13 cellular contexts compared by ENCODE assay signal in genomic region chr18:10140928-10141327, GRCh38.
A peak's percentile ranks its signal among the peaks of the same experiment; 100 is the strongest.
DNase-seq lines count a peak whose midpoint lies in the region; ATAC-seq, FAIRE-seq and TF ChIP-seq lines count a peak whose summit lies in the region.
"Had no signal": no experiment of that assay in that cellular context is flagged by ENCODE, and none has a peak within 500 bp of the region (broad histone marks: within the 10 kb centered on the region; RNA-seq: fewer than 3 reads in every experiment).

No MANE protein-coding gene starts in this region.

- H3K36me3 Mint-ChIP-seq in activated CD4-positive, alpha-beta memory T cell treated with anti-CD3 and anti-CD28 coated beads for 36 hours = no peaks in the 10 kb centered on the region
- H3K36me3 Mint-ChIP-seq: activated naive CD8-positive, alpha-beta T cell treated with anti-CD3 and anti-CD28 coated beads, Interleukin-2, amount 10 ng/mL, durations not matched to agents 7 days and 5 days; natural killer cell treated with Interleukin-12 subunit alpha and Interleukin-12 subunit beta and Interleukin-15 and Interleukin-18, amount 100 ng/mL, for 72 hours had no signal

- H3K4me1 ChIP-seq in HUES48 (ENCODE audit: control insufficient read depth, insufficient read depth, low read length) (peaks cover 23% of the 10 kb centered on the region), body of pancreas (peaks cover 25% of the 10 kb centered on the region), mucosa of descending colon (ENCODE audit: low read depth) (no peaks in the 10 kb centered on the region)

- CTCF ChIA-PET in AG04450 (lab: Charles Lee) = no interaction called here
- CTCF ChIA-PET in activated CD4-positive, alpha-beta memory T cell treated with anti-CD3 and anti-CD28 coated beads for 36 hours (lab: Charles Lee) = no interaction called here

- intact Hi-C loops in body of pancreas (cut with DNase I) = no loop called here
- intact Hi-C loops in mucosa of descending colon (cut with DNase I, micrococcal nuclease) = no loop called here
- intact Hi-C loops in activated CD4-positive, alpha-beta memory T cell treated with anti-CD3 and anti-CD28 coated beads for 36 hours (cut with micrococcal nuclease) = no loop called here

- no peaks in the 10 kb centered on the region for H3K4me1 Mint-ChIP-seq in activated CD4-positive, alpha-beta memory T cell treated with anti-CD3 and anti-CD28 coated beads for 36 hours (ENCODE audit: low read depth)

- H3K9me3 ChIP-seq in AG04450 (ENCODE audit: control insufficient read depth, insufficient read depth, low read length) (no peaks in the 10 kb centered on the region), HUES48 (ENCODE audit: control insufficient read depth, insufficient read depth, low read length) (no peaks in the 10 kb centered on the region), body of pancreas (no peaks in the 10 kb centered on the region), mucosa of descending colon (no peaks in the 10 kb centered on the region)

- H3K27me3 Mint-ChIP-seq in activated CD4-positive, alpha-beta memory T cell treated with anti-CD3 and anti-CD28 coated beads for 36 hours = no peaks in the 10 kb centered on the region

- 28 to 41% methylated on average over 3 of the region's 3 CpGs for WGBS in body of pancreas, 2 donors

- no peak for DNase-seq in AG04450 (ENCODE audit: low read depth, low spot score)
- DNase-seq in body of pancreas = peak; percentile 40 to 80 (median 53)
- DNase-seq in mucosa of descending colon = peak in 2 of 3 donors; percentile 24 to 61
- DNase-seq in activated CD4-positive, alpha-beta memory T cell treated with anti-CD3 and anti-CD28 coated beads for 36 hours = no peak
- no peak for DNase-seq in amygdala (lab: John Stamatoyannopoulos, UW)
- DNase-seq in GM12891 (ENCODE audit: insufficient read length, low spot score) = no peak
- DNase-seq: activated naive CD8-positive, alpha-beta T cell treated with anti-CD3 and anti-CD28 coated beads, Interleukin-2, amount 10 ng/mL, durations not matched to agents 7 days and 5 days; AML-193; effector CD4-positive, alpha-beta T cell had no signal

- ATAC-seq in body of pancreas = peak; percentile 81
- ATAC-seq in mucosa of descending colon = peak; percentile 90
- ATAC-seq in HG03196 (IDR thresholded peaks at IDR 0.05; ENCODE audit: unreplicated experiment) = no peak
- ATAC-seq: natural killer cell treated with Interleukin-12 subunit alpha and Interleukin-12 subunit beta and Interleukin-15 and Interleukin-18, amount 100 ng/mL, for 72 hours had no signal

- H3K4me3 Mint-ChIP-seq in activated CD4-positive, alpha-beta memory T cell treated with anti-CD3 and anti-CD28 coated beads for 36 hours = no peak overlapping the region
- H3K4me3 Mint-ChIP-seq: activated naive CD8-positive, alpha-beta T cell treated with anti-CD3 and anti-CD28 coated beads, Interleukin-2, amount 10 ng/mL, durations not matched to agents 7 days and 5 days; natural killer cell treated with Interleukin-12 subunit alpha and Interleukin-12 subunit beta and Interleukin-15 and Interleukin-18, amount 100 ng/mL, for 72 hours had no signal

- H3K4me3 ChIP-seq in AG04450 (ENCODE audit: low read depth, low read length) = no peak overlapping the region
- no peak overlapping the region for H3K4me3 ChIP-seq in HUES48 (ENCODE audit: low read depth, low read length)
- H3K4me3 ChIP-seq in body of pancreas = no peak overlapping the region
- no peak overlapping the region for H3K4me3 ChIP-seq in mucosa of descending colon

- H3K36me3 ChIP-seq in HUES48 (ENCODE audit: control insufficient read depth, insufficient read depth, low read length) (no peaks in the 10 kb centered on the region), body of pancreas (replicated peaks in 1 of 2; ENCODE audit: insufficient read depth in 1 of 2, low read depth in 2 of 2) (no peaks in the 10 kb centered on the region), mucosa of descending colon (ENCODE audit: low read depth) (no peaks in the 10 kb centered on the region)

- POLR2A ChIA-PET in AG04450 (lab: Yijun Ruan, JAX) = no interaction called here
- POLR2A ChIA-PET in activated CD4-positive, alpha-beta memory T cell treated with anti-CD3 and anti-CD28 coated beads for 36 hours (lab: Charles Lee) = no interaction called here

- TF ChIP-seq CTCF in AG04450 (IDR thresholded peaks at IDR 0.05; ENCODE audit: low read depth, low read length) (no peak), body of pancreas (IDR thresholded peaks at IDR 0.05) (no peak), mucosa of descending colon (IDR thresholded peaks at IDR 0.05) (no peak)

- H3K27ac Mint-ChIP-seq in activated CD4-positive, alpha-beta memory T cell treated with anti-CD3 and anti-CD28 coated beads for 36 hours = no peak overlapping the region
- H3K27ac Mint-ChIP-seq: activated naive CD8-positive, alpha-beta T cell treated with anti-CD3 and anti-CD28 coated beads, Interleukin-2, amount 10 ng/mL, durations not matched to agents 7 days and 5 days; natural killer cell treated with Interleukin-12 subunit alpha and Interleukin-12 subunit beta and Interleukin-15 and Interleukin-18, amount 100 ng/mL, for 72 hours had no signal

- H3K27me3 ChIP-seq in AG04450 (ENCODE audit: control insufficient read depth, insufficient read depth, low read length) = peaks cover 3% of the 10 kb centered on the region
- no peaks in the 10 kb centered on the region for H3K27me3 ChIP-seq in HUES48 (ENCODE audit: control insufficient read depth, insufficient read depth, low read length)
- no peaks in the 10 kb centered on the region for H3K27me3 ChIP-seq in body of pancreas

- TF ChIP-seq POLR2A in body of pancreas (IDR thresholded peaks at IDR 0.05) (peak in 1 of 3 donors; percentile 18), GM12891 (IDR thresholded peaks at IDR 0.05; ENCODE audit: low read depth, low read length) (no peak)

- H3K9me3 Mint-ChIP-seq in activated CD4-positive, alpha-beta memory T cell treated with anti-CD3 and anti-CD28 coated beads for 36 hours = no peaks in the 10 kb centered on the region
- H3K9me3 Mint-ChIP-seq: activated naive CD8-positive, alpha-beta T cell treated with anti-CD3 and anti-CD28 coated beads, Interleukin-2, amount 10 ng/mL, durations not matched to agents 7 days and 5 days; natural killer cell treated with Interleukin-12 subunit alpha and Interleukin-12 subunit beta and Interleukin-15 and Interleukin-18, amount 100 ng/mL, for 72 hours had no signal

- peak overlapping the region; percentile 21 for H3K27ac ChIP-seq in AG04450 (ENCODE audit: low read depth, low read length)
- H3K27ac ChIP-seq in HUES48 (ENCODE audit: low read depth, low read length) = peak overlapping the region; percentile 13
- H3K27ac ChIP-seq in body of pancreas = peak overlapping the region; percentile 36 to 73 (median 66)

- H3K9ac ChIP-seq in HUES48 (ENCODE audit: low read depth, low read length) = no peak overlapping the region

- no peak for FAIRE-seq in GM12891 (lab: Jason Lieb, UNC)
- FAIRE-seq: GM19239 had no signal

TF ChIP-seq in GM12891, 5 proteins besides CTCF, POLR2A, EP300 and RAD21:
- no peak for TF ChIP-seq POU2F2 (IDR thresholded peaks at IDR 0.05; ENCODE audit: low read depth, low read length)

Comparison
In these comparisons a context has a peak if more than half of its experiments do, and no peak if none do; other contexts are left out.
1. DNase-seq: peak in body of pancreas (4 of 4) and mucosa of descending colon (2 of 3); none in AG04450 (single experiment), activated CD4-positive, alpha-beta memory T cell treated with anti-CD3 and anti-CD28 coated beads for 36 hours (single experiment), amygdala (0 of 56) and GM12891 (single experiment).
2. H3K27ac ChIP-seq: peak in every context shown above with its lines; median percentile 66 in body of pancreas; 21 in AG04450; 13 in HUES48.